Comparison of ENCODE assay signal across 19 cellular contexts in the genomic region with DNA sequence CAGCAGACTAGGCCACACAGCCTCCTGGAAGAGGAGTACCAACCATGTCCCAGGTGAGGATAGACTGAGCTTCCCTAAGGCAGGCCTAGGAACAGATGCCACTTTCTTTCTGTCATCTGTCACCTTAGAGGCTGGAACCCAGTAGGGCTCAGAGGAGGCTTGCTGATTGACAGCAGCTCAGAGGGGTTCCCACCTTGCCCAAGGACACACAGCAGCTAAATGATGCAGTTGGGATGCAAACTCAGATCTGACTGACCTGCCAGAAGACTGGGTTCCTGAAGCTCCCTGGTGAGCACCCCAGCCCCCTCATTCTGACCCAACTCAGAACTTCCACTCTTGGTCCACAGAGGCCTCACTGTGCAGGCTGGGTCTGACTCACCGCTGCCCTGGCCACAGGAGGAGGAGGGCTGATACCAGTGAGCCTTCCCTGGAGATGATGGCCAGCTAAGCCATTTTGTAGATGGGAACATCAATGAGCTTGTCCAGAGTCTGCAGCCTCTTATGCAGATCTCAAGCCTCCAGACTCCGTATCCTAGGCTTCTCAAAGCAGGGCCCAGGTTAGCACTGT. TPM values are rescaled to one million over a fixed set of nuclear protein-coding genes. Genes with fewer than 3 reads are reported as not detected.
DNase-seq lines count a peak whose midpoint lies in the region; ATAC-seq and TF ChIP-seq lines count a peak whose summit lies in the region.
"Had no signal": no experiment of that assay in that cellular context is flagged by ENCODE, and none has a peak within 500 bp of the region (broad histone marks: within the 10 kb centered on the region; RNA-seq: fewer than 3 reads in every experiment).

No MANE protein-coding gene starts in this region.

- WGBS in stomach, 5 donors, result 80 to 98% (median 92%) methylated on average over 2 of the region's 2 CpGs

- H3K4me3 Mint-ChIP-seq in activated T-cell treated with anti-CD3 and anti-CD28 coated beads, Interleukin-2, amount 50 U/mL, for 4 hours, result no peak overlapping the region
- H3K4me3 Mint-ChIP-seq in T-helper 17 cell, result no peak overlapping the region
- H3K4me3 Mint-ChIP-seq: activated CD8-positive, alpha-beta memory T cell treated with anti-CD3 and anti-CD28 coated beads, Interleukin-2, amount 10 ng/mL, durations not matched to agents 7 days and 5 days; activated naive CD4-positive, alpha-beta T cell treated with anti-CD3 and anti-CD28 coated beads for 36 hours had no signal

- H3K27me3 Mint-ChIP-seq in activated T-cell treated with anti-CD3 and anti-CD28 coated beads, Interleukin-2, amount 50 U/mL, for 4 hours (ENCODE audit: low read depth), result no peaks in the 10 kb centered on the region
- H3K27me3 Mint-ChIP-seq in T-helper 17 cell, result no peaks in the 10 kb centered on the region

- H3K4me3 ChIP-seq in stomach, result no peak overlapping the region
- H3K4me3 ChIP-seq: dorsolateral prefrontal cortex, GM12878, left lung had no signal

- peak overlapping the region in 1 of 5 donors; percentile 8 for H3K27ac ChIP-seq in stomach
- H3K27ac ChIP-seq: dorsolateral prefrontal cortex, left lung had no signal

- no peak for ATAC-seq in activated T-cell treated with anti-CD3 and anti-CD28 coated beads, Interleukin-2, amount 50 U/mL, for 4 hours
- ATAC-seq in T-helper 17 cell (no peak), GM18907 (IDR thresholded peaks at IDR 0.05; ENCODE audit: unreplicated experiment) (no peak)
- ATAC-seq: activated CD8-positive, alpha-beta memory T cell treated with anti-CD3 and anti-CD28 coated beads, Interleukin-2, amount 10 ng/mL, durations not matched to agents 7 days and 5 days; left lung had no signal

- H3K4me1 ChIP-seq in stomach, result peaks cover 30 to 59% (median 50%) of the 10 kb centered on the region in 4 donors

- H3K27me3 ChIP-seq in stomach, result no peaks in the 10 kb centered on the region
- H3K27me3 ChIP-seq: dorsolateral prefrontal cortex, left lung had no signal

- no peak for TF ChIP-seq POLR2A in stomach (IDR thresholded peaks at IDR 0.05)

- DNase-seq in activated T-cell treated with anti-CD3 and anti-CD28 coated beads, Interleukin-2, amount 50 U/mL, for 1 hour, result peak; percentile 2
- DNase-seq in activated T-cell treated with anti-CD3 and anti-CD28 coated beads, Interleukin-2, amount 50 U/mL, for 4 hours, result no peak
- peak; percentile 1 to 5 (median 3) for DNase-seq in T-helper 17 cell
- peak; percentile 61 for DNase-seq in iris pigment epithelial cell (ENCODE audit: low read depth)
- DNase-seq in stomach, result peak; percentile 25
- DNase-seq in NCI-H774 (lab: John Stamatoyannopoulos, UW), result no peak
- no peak for DNase-seq in NCI-H128 (lab: John Stamatoyannopoulos, UW; ENCODE audit: unreplicated experiment)
- DNase-seq: activated CD4-positive, CD25-positive, alpha-beta regulatory T cell; activated CD8-positive, alpha-beta memory T cell treated with anti-CD3 and anti-CD28 coated beads, Interleukin-2, amount 10 ng/mL, durations not matched to agents 7 days and 5 days; activated naive CD4-positive, alpha-beta T cell treated with anti-CD3 and anti-CD28 coated beads for 36 hours; GOT3; Kasumi-1; NCI-H1417 treated with DMSO at 0.1 percent for 48 hours; stimulated activated naive CD4-positive, alpha-beta T cell treated with Interleukin-2 at 50 U/mL for 16 hours had no signal

- intact Hi-C loops in stomach (cut with DNase I; ENCODE audit: low total_unique reads), result no loop called here

- no peaks in the 10 kb centered on the region for H3K36me3 Mint-ChIP-seq in activated T-cell treated with anti-CD3 and anti-CD28 coated beads, Interleukin-2, amount 50 U/mL, for 4 hours (ENCODE audit: insufficient read depth)
- H3K36me3 Mint-ChIP-seq in T-helper 17 cell (ENCODE audit: low read depth), result no peaks in the 10 kb centered on the region
- H3K36me3 Mint-ChIP-seq: activated CD8-positive, alpha-beta memory T cell treated with anti-CD3 and anti-CD28 coated beads, Interleukin-2, amount 10 ng/mL, durations not matched to agents 7 days and 5 days had no signal

- TF ChIP-seq EP300 in stomach (IDR thresholded peaks at IDR 0.05), result no peak

- no peak for TF ChIP-seq CTCF in stomach (IDR thresholded peaks at IDR 0.05)

- H3K36me3 ChIP-seq in stomach, result peaks cover 2 to 10% (median 7%) of the 10 kb centered on the region in 4 donors
- H3K36me3 ChIP-seq: left lung had no signal

- H3K9me3 ChIP-seq in T-helper 17 cell (ENCODE audit: control insufficient read depth, low read length, poor library complexity, severe bottlenecking) (no peaks in the 10 kb centered on the region), stomach (no peaks in the 10 kb centered on the region)
- H3K9me3 ChIP-seq: left lung had no signal

- no peak overlapping the region for H3K27ac Mint-ChIP-seq in T-helper 17 cell
- H3K27ac Mint-ChIP-seq: activated CD8-positive, alpha-beta memory T cell treated with anti-CD3 and anti-CD28 coated beads, Interleukin-2, amount 10 ng/mL, durations not matched to agents 7 days and 5 days had no signal

- H3K9me3 Mint-ChIP-seq in activated T-cell treated with anti-CD3 and anti-CD28 coated beads, Interleukin-2, amount 50 U/mL, for 4 hours, result no peaks in the 10 kb centered on the region

- H3K4me1 Mint-ChIP-seq in activated T-cell treated with anti-CD3 and anti-CD28 coated beads, Interleukin-2, amount 50 U/mL, for 4 hours (ENCODE audit: low read depth), result peaks cover 15% of the 10 kb centered on the region
- peaks cover 17% of the 10 kb centered on the region for H3K4me1 Mint-ChIP-seq in T-helper 17 cell

RNA-seq across cellular contexts. Expression of a gene that starts 14.0 kb away (rescaled TPM):
- under 1 TPM; 0.29 to 0.68 (median 0.53) TPM for total RNA-seq in activated T-cell treated with anti-CD3 and anti-CD28 coated beads, Interleukin-2, amount 50 U/mL, for 4 hours
- total RNA-seq in T-helper 17 cell (1 to 10 TPM; 2.5 to 3.0 TPM), stomach (100 to 1,000 TPM in 2 of 5 donors, 10 to 100 TPM in 3; 36.4 to 110 (median 86.2) TPM)
- polyA plus RNA-seq in stomach, result 10 to 100 TPM; 10.0 to 53.0 (median 21.7) TPM

RNA-seq across cellular contexts. Expression of a gene that starts 21.9 kb away (rescaled TPM):
- not detected for total RNA-seq in activated T-cell treated with anti-CD3 and anti-CD28 coated beads, Interleukin-2, amount 50 U/mL, for 4 hours
- total RNA-seq in T-helper 17 cell, result not detected
- total RNA-seq in stomach, result 10 to 100 TPM in 3 of 5 donors, 1 to 10 TPM in 1, not detected in 1; 2.6 to 63.7 (median 28.3) TPM
- polyA plus RNA-seq in stomach, result 1 to 10 TPM in 1 of 3 donors, not detected in 2; 1.1 TPM
- total RNA-seq: activated CD8-positive, alpha-beta memory T cell treated with anti-CD3 and anti-CD28 coated beads, Interleukin-2, amount 10 ng/mL, durations not matched to agents 7 days and 5 days; activated naive CD4-positive, alpha-beta T cell treated with anti-CD3 and anti-CD28 coated beads for 36 hours; GM12878; left lung; myocyte had no signal
- polyA plus RNA-seq: GM12878 had no signal

RNA-seq across cellular contexts. Expression of a gene that starts 46.5 kb away (rescaled TPM):
- total RNA-seq in activated T-cell treated with anti-CD3 and anti-CD28 coated beads, Interleukin-2, amount 50 U/mL, for 4 hours, result not detected
- total RNA-seq in T-helper 17 cell (not detected), stomach (100 to 1,000 TPM in 1 of 5 donors, 10 to 100 TPM in 4; 14.5 to 164 (median 61.3) TPM)
- polyA plus RNA-seq in stomach, result 1 to 10 TPM in 2 of 3 donors, under 1 TPM in 1; 0.55 to 5.3 (median 3.1) TPM
- total RNA-seq: activated CD8-positive, alpha-beta memory T cell treated with anti-CD3 and anti-CD28 coated beads, Interleukin-2, amount 10 ng/mL, durations not matched to agents 7 days and 5 days; activated naive CD4-positive, alpha-beta T cell treated with anti-CD3 and anti-CD28 coated beads for 36 hours; GM12878; myocyte had no signal
- polyA plus RNA-seq: GM12878 had no signal

RNA-seq across cellular contexts. Expression of a gene that starts 47.3 kb away (rescaled TPM):
- total RNA-seq in activated T-cell treated with anti-CD3 and anti-CD28 coated beads, Interleukin-2, amount 50 U/mL, for 4 hours, result under 1 TPM in 1 of 3 donors, not detected in 2; 0.14 TPM
- total RNA-seq in T-helper 17 cell, result 1 to 10 TPM in 1 of 2 donors, under 1 TPM in 1; 0.57 to 1.7 TPM
- 10 to 100 TPM in 1 of 5 donors, 1 to 10 TPM in 4; 2.6 to 29.2 (median 4.8) TPM for total RNA-seq in stomach
- 1 to 10 TPM; 1.4 to 4.0 (median 2.3) TPM for polyA plus RNA-seq in stomach
- total RNA-seq: activated naive CD4-positive, alpha-beta T cell treated with anti-CD3 and anti-CD28 coated beads for 36 hours had no signal

Comparison
In these comparisons a context has a peak if more than half of its experiments do, and no peak if none do; other contexts are left out.
1. DNase-seq: peak in activated T-cell treated with anti-CD3 and anti-CD28 coated beads, Interleukin-2, amount 50 U/mL, for 1 hour (single experiment), T-helper 17 cell (3 of 3), iris pigment epithelial cell (single experiment) and stomach (single experiment); none in activated T-cell treated with anti-CD3 and anti-CD28 coated beads, Interleukin-2, amount 50 U/mL, for 4 hours (single experiment), NCI-H774 (single experiment) and NCI-H128 (single experiment).
2. RNA of a gene that starts 14.0 kb away (total RNA-seq): 36.4 to 110 TPM in stomach; 2.5 to 3.0 TPM in T-helper 17 cell and 0.29 to 0.68 TPM in activated T-cell treated with anti-CD3 and anti-CD28 coated beads, Interleukin-2, amount 50 U/mL, for 4 hours; every median in the first group is over 4 times any median in the second.
3. RNA of a gene that starts 46.5 kb away (total RNA-seq): 14.5 to 164 TPM in stomach; not detected in activated T-cell treated with anti-CD3 and anti-CD28 coated beads, Interleukin-2, amount 50 U/mL, for 4 hours and not detected in T-helper 17 cell; every median in the first group is over 10 times any median in the second.